In genomic region chr13:35984776-35985453, GRCh38 we compare ENCODE assay signal across 12 cellular contexts.
A peak's percentile ranks its signal among the peaks of the same experiment; 100 is the strongest.
DNase-seq lines count a peak whose midpoint lies in the region; ATAC-seq lines count a peak whose summit lies in the region.
"Had no signal": no experiment of that assay in that cellular context is flagged by ENCODE, and none has a peak within 500 bp of the region (broad histone marks: within the 10 kb centered on the region; RNA-seq: fewer than 3 reads in every experiment).

No MANE protein-coding gene starts in this region.

- ATAC-seq in GM21825 (IDR thresholded peaks at IDR 0.05; ENCODE audit: unreplicated experiment) (no peak), sciatic nerve (no peak)

- DNase-seq in NCI-H1694 (lab: John Stamatoyannopoulos, UW), result peak; percentile 9
- no peak for DNase-seq in NCI-H1694 treated with DMSO at 0.1 percent for 48 hours (lab: John Stamatoyannopoulos, UW)
- DNase-seq in NCI-H2081 treated with DMSO at 0.1 percent for 48 hours (lab: John Stamatoyannopoulos, UW), result peak; percentile 79
- DNase-seq in anterior cingulate cortex (lab: John Stamatoyannopoulos, UW), result peak in 31 of 58 donors; percentile 5 to 62 (median 19)
- DNase-seq in occipital lobe (lab: John Stamatoyannopoulos, UW), result peak; percentile 27
- no peak for DNase-seq in NK-92 treated with Interleukin-12 subunit alpha and Interleukin-12 subunit beta, amount 100 ng/mL, for 24 hours (lab: John Stamatoyannopoulos, UW)
- DNase-seq in sciatic nerve (ENCODE audit: low spot score), result no peak
- DNase-seq: activated B cell treated with CpG ODN at 0.5 μM for 24 hours, DND-41, HCEC 1CT, left ventricle myocardium inferior had no signal

- intact Hi-C loops in sciatic nerve (cut with DNase I), result no loop called here

Comparison
In these comparisons a context has a peak if more than half of its experiments do, and no peak if none do; other contexts are left out.
1. DNase-seq: peak in NCI-H1694 (single experiment), NCI-H2081 treated with DMSO at 0.1 percent for 48 hours (single experiment), anterior cingulate cortex (31 of 58) and occipital lobe (single experiment); none in NCI-H1694 treated with DMSO at 0.1 percent for 48 hours (single experiment), NK-92 treated with Interleukin-12 subunit alpha and Interleukin-12 subunit beta, amount 100 ng/mL, for 24 hours (single experiment) and sciatic nerve (single experiment).